Comparison of ENCODE assay signal across 8 cellular contexts in the genomic region with DNA sequence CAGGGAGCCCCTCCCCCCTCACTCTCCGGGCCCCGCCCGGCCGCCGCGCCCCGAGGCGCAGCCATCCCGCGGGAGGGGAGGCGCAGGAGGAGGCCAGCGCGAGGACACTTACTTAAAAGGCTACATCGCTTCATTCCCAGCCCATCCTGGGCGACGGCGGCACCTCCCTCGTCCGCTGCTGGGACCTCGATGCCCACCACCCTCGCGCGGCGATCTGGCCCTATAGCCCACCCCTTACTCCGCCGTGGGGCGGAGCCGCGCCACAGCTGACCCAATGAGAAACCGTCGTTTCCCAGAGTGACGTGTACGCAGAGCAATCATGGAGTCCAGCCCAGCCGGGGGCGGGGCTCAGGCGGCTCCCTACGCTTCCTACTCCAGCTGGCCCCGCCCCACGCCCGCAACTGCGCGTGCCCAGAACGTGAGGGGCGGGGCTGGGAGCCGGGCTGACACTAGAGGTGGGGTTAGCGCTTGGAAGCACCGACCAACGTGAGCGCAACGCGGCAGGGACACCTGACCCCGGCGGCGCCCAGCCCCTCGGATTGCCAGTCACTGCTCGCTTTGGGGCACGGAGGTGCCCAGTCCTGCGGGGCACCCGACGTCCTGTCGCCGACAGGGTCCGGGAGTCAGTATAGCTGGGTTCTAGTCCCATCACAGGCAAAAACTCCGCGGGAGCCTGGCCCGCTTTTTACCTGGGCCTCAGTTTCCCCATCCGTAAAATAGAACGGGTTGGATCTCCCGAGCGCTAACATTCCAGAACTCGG. TPM values are rescaled to one million over a fixed set of nuclear protein-coding genes. Genes with fewer than 3 reads are reported as not detected.
DNase-seq lines count a peak whose midpoint lies in the region; ATAC-seq, FAIRE-seq and TF ChIP-seq lines count a peak whose summit lies in the region.

A gene (minus strand): TSS at position 222 of the 761 bp plus-strand sequence. CDS start 16,165 bp downstream, outside the sequence.

- H3K4me3 ChIP-seq in gastrocnemius medialis: peak within 1 kb of the TSS; percentile 69 to 95 (median 82)

- H3K27ac ChIP-seq in gastrocnemius medialis: peak within 1 kb of the TSS; percentile 88 to 97 (median 94)

- H3K4me1 ChIP-seq in gastrocnemius medialis: peaks cover 31 to 46% of the 10 kb centered on the region in 2 donors

- H3K4me3 Mint-ChIP-seq in brain: peak within 1 kb of the TSS; percentile 94 to 99 (median 99)

- TF ChIP-seq POLR2A in gastrocnemius medialis (IDR thresholded peaks at IDR 0.05): peak; percentile 90 to 95

- TF ChIP-seq CTCF in brain (conservative IDR thresholded peaks at IDR 0.05) (no peak), gastrocnemius medialis (IDR thresholded peaks at IDR 0.05 in 4 of 5, conservative IDR thresholded peaks at IDR 0.05 in 1 of 5) (no peak)

- H3K27me3 Mint-ChIP-seq in brain: peaks cover 52% of the 10 kb centered on the region

- DNase-seq in 8988T (peak; percentile 95), NCI-H2107 treated with DMSO at 0.1 percent for 48 hours (lab: John Stamatoyannopoulos, UW; ENCODE audit: unreplicated experiment) (peak; percentile 97), iPS DF 4.7 (ENCODE audit: extremely low read depth, low spot score) (peak; percentile 88), gastrocnemius medialis (peak; percentile 97 to 99)

- H3K9me3 ChIP-seq in gastrocnemius medialis: no peaks in the 10 kb centered on the region

- H3K9me3 Mint-ChIP-seq in brain: no peaks in the 10 kb centered on the region

- H3K27ac Mint-ChIP-seq in brain: peak within 1 kb of the TSS; percentile 76 to 96 (median 89)

- peak; percentile 76 for FAIRE-seq in TTC549 (lab: Jason Lieb, UNC)

- no peaks in the 10 kb centered on the region for H3K36me3 ChIP-seq in gastrocnemius medialis

- in situ Hi-C loops in gastrocnemius medialis (cut with MboI; ENCODE audit: low sequenced_read_pairs in 4 of 4): loop anchor here in 1 of 4 donors (25.0 kb wide), 1 partner anchor 313 kb away; no protein-coding TSS in a partner anchor

- peak; percentile 96 for ATAC-seq in GM18520 (IDR thresholded peaks at IDR 0.05; ENCODE audit: unreplicated experiment)
- ATAC-seq in HG03064 (IDR thresholded peaks at IDR 0.05; ENCODE audit: low read depth, unreplicated experiment): peak; percentile 92
- peak; percentile 85 to 87 for ATAC-seq in gastrocnemius medialis

- intact Hi-C loops in gastrocnemius medialis (cut with DNase I; ENCODE audit: low total_unique reads): loop anchor here (1.0 to 5.0 kb wide), 3 partner anchors 16 to 627 kb away; a partner anchor contains a TSS

- peaks cover 0 to 2% (median 0%) of the 10 kb centered on the region in 3 donors for H3K27me3 ChIP-seq in gastrocnemius medialis

- peaks cover 2% of the 10 kb centered on the region for H3K36me3 Mint-ChIP-seq in brain

- peaks cover 44% of the 10 kb centered on the region for H3K4me1 Mint-ChIP-seq in brain

RNA-seq across cellular contexts. Expression of the gene that starts here (rescaled TPM):
- polyA plus RNA-seq in brain (ENCODE audit: insufficient read depth, low read depth, low replicate concordance): 36.5 TPM
- total RNA-seq in gastrocnemius medialis: 10 to 100 TPM; 36.4 to 78.3 (median 53.5) TPM

Comparison
In these comparisons a context has a peak if more than half of its experiments do, and no peak if none do; other contexts are left out.
1. Peak in every context shown above with its lines: DNase-seq, ATAC-seq, H3K4me3 ChIP-seq and H3K27ac ChIP-seq.